1 cellular context compared by ENCODE assay signal in genomic region chr2:74917702-74918619, GRCh38.
TF ChIP-seq lines count a peak whose summit lies in the region.

No MANE protein-coding gene starts in this region.

TF ChIP-seq in SK-N-SH, 30 proteins besides CTCF, POLR2A, EP300 and RAD21 (continued from another document):
- no peak for TF ChIP-seq ZBTB33 (IDR thresholded peaks at IDR 0.05; ENCODE audit: borderline replicate concordance, low read depth)
- TF ChIP-seq RXRA (IDR thresholded peaks at IDR 0.05; ENCODE audit: borderline replicate concordance, low read depth) = no peak
- TF ChIP-seq REST (IDR thresholded peaks at IDR 0.05; ENCODE audit: low read depth, low read length) = no peak
- no peak for TF ChIP-seq NRF1 (IDR thresholded peaks at IDR 0.05; ENCODE audit: low read depth, low read length)
